ENCODE assay signal across 1 cellular context in the genomic region with DNA sequence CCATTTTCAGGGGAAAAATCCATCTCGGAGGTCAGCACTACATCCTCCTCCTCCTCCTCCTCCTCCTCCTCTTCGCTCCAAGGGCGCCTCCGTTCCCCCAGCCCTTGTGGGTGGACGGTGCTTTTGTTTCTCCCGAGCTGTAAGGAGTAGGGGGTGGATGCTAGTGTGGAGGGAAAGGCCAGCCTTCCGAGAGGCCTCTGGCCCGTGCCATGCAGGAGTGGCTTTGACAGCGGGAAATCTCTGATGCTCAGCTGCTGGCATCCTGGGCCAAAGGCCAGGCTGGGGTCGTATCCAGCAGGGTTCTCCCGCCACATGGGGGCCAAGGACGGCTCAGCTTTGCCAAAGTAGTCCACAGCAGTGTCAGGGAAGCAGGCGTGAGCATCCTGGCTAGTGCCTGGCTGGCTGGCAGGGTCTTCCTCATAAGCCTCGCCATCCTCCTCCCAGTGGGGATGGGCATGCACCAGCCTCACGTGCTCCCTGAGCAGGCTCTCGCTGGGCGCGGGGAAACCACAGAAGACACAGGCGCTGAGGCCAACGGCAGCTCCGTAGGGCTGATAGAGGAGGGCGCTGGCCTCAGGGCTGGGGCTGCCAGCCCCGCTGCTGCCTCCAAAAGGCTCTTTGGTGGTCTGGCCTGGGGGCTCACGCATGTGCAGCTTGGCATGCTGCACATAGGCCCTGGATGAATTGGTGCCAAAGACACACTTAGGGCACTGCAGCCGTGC.
TF ChIP-seq lines count a peak whose summit lies in the region.

No MANE protein-coding gene starts in this region.

TF ChIP-seq in HepG2, 621 proteins besides CTCF, POLR2A, EP300 and RAD21:
- TF ChIP-seq, protein P1, sequence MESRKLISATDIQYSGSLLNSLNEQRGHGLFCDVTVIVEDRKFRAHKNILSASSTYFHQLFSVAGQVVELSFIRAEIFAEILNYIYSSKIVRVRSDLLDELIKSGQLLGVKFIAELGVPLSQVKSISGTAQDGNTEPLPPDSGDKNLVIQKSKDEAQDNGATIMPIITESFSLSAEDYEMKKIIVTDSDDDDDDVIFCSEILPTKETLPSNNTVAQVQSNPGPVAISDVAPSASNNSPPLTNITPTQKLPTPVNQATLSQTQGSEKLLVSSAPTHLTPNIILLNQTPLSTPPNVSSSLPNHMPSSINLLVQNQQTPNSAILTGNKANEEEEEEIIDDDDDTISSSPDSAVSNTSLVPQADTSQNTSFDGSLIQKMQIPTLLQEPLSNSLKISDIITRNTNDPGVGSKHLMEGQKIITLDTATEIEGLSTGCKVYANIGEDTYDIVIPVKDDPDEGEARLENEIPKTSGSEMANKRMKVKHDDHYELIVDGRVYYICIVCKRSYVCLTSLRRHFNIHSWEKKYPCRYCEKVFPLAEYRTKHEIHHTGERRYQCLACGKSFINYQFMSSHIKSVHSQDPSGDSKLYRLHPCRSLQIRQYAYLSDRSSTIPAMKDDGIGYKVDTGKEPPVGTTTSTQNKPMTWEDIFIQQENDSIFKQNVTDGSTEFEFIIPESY (CRISPR knock-in tag; IDR thresholded peaks at IDR 0.05), result peak; percentile 53
- TF ChIP-seq ZNF329 (CRISPR knock-in tag; IDR thresholded peaks at IDR 0.05; ENCODE audit: low read depth), result no peak
